1 cellular context compared by ENCODE assay signal in the genomic region with DNA sequence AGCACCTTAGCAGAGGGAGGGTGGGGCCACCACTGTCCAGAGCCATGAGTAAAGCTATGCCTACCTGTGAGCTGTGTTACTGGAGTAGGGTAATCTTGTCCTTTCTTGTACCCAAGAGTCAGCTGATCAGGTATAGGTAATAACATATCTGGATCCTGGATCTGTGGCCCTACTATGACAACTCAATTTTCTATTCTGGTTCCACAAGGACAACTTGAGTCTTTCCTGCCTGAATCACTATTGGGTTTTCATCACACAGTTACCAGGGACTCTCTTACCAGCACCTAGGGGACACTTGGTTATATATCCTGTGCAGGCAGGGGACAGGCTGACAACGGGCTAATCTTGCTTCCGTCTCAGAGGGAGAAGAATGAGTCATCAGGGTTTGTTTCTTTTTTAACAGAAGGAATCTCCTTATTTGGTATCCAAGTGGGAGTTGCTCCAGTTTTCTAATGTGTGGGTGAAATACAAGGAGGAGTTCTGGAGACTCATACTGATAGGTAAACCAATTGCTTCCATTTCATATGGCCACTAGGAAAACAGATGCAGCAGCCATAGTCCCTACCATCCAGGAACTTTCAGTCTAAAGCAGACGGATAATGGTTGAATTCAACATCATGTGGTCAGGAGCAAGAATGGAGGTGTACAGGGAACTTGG.
A peak's percentile ranks its signal among the peaks of the same experiment; 100 is the strongest.
TF ChIP-seq lines count a peak whose summit lies in the region.

No MANE protein-coding gene starts in this region.

TF ChIP-seq in HEK293, 187 proteins besides CTCF, POLR2A, EP300 and RAD21 (continued from another document):
- TF ChIP-seq, protein P1, sequence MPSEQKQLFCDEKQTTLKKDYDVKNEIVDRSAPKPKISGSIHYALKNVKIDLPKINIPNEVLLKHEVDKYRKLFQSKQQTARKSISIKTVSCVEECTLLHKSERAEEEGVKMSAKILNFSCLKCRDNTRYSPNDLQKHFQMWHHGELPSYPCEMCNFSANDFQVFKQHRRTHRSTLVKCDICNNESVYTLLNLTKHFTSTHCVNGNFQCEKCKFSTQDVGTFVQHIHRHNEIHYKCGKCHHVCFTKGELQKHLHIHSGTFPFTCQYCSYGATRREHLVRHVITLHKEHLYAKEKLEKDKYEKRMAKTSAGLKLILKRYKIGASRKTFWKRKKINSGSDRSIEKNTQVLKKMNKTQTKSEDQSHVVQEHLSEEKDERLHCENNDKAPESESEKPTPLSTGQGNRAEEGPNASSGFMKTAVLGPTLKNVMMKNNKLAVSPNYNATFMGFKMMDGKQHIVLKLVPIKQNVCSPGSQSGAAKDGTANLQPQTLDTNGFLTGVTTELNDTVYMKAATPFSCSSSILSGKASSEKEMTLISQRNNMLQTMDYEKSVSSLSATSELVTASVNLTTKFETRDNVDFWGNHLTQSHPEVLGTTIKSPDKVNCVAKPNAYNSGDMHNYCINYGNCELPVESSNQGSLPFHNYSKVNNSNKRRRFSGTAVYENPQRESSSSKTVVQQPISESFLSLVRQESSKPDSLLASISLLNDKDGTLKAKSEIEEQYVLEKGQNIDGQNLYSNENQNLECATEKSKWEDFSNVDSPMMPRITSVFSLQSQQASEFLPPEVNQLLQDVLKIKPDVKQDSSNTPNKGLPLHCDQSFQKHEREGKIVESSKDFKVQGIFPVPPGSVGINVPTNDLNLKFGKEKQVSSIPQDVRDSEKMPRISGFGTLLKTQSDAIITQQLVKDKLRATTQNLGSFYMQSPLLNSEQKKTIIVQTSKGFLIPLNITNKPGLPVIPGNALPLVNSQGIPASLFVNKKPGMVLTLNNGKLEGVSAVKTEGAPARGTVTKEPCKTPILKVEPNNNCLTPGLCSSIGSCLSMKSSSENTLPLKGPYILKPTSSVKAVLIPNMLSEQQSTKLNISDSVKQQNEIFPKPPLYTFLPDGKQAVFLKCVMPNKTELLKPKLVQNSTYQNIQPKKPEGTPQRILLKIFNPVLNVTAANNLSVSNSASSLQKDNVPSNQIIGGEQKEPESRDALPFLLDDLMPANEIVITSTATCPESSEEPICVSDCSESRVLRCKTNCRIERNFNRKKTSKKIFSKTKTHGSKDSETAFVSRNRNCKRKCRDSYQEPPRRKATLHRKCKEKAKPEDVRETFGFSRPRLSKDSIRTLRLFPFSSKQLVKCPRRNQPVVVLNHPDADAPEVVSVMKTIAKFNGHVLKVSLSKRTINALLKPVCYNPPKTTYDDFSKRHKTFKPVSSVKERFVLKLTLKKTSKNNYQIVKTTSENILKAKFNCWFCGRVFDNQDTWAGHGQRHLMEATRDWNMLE (tag by site-specific recombination; conservative IDR thresholded peaks at IDR 0.05; ENCODE audit: low read depth): no peak
- TF ChIP-seq MYNN (tag by site-specific recombination; IDR thresholded peaks at IDR 0.05; ENCODE audit: borderline replicate concordance) (no peak), ZNF391 (tag by site-specific recombination; IDR thresholded peaks at IDR 0.05; ENCODE audit: borderline replicate concordance, low read depth) (no peak), ZNF335 (tag by site-specific recombination; conservative IDR thresholded peaks at IDR 0.05) (0 out of 2 replicates have a peak, but pooled peaks have one; percentile 15), ZNF311 (tag by site-specific recombination; IDR thresholded peaks at IDR 0.05; ENCODE audit: borderline replicate concordance) (no peak), ZBTB20 (tag by site-specific recombination; IDR thresholded peaks at IDR 0.05) (peak; percentile 91), ZNF776 (tag by site-specific recombination; IDR thresholded peaks at IDR 0.05; ENCODE audit: borderline replicate concordance) (no peak), ZIC2 (tag by site-specific recombination; IDR thresholded peaks at IDR 0.05) (peak; percentile 36), ZNF404 (tag by site-specific recombination; IDR thresholded peaks at IDR 0.05) (no peak), ZNF138 (tag by site-specific recombination; IDR thresholded peaks at IDR 0.05; ENCODE audit: borderline replicate concordance) (no peak), OSR2 (tag by site-specific recombination; IDR thresholded peaks at IDR 0.05) (peak; percentile 61; the same call in 1 of the 2 replicates), ZBTB21 (tag by site-specific recombination; IDR thresholded peaks at IDR 0.05) (0 out of 2 replicates have a peak, but pooled peaks have one; percentile 16), EGR2 (tag by site-specific recombination; IDR thresholded peaks at IDR 0.05; ENCODE audit: low read depth) (peak; percentile 28; the same call in 1 of the 2 replicates), ZNF292 (tag by site-specific recombination; IDR thresholded peaks at IDR 0.05; ENCODE audit: borderline replicate concordance, low read depth) (no peak), GLIS1 (tag by site-specific recombination; IDR thresholded peaks at IDR 0.05) (peak; percentile 60), ZNF555 (tag by site-specific recombination; conservative IDR thresholded peaks at IDR 0.05) (no peak), ZFP41 (tag by site-specific recombination; IDR thresholded peaks at IDR 0.05; ENCODE audit: borderline replicate concordance) (no peak), WT1 (tag by site-specific recombination; IDR thresholded peaks at IDR 0.05) (peak; percentile 10; the same call in 1 of the 2 replicates), ZEB2 (tag by site-specific recombination; IDR thresholded peaks at IDR 0.05) (0 out of 2 replicates have a peak, but pooled peaks have one; percentile 37), ZNF211 (tag by site-specific recombination; IDR thresholded peaks at IDR 0.05; ENCODE audit: low read depth) (no peak), ZNF664 (tag by site-specific recombination; IDR thresholded peaks at IDR 0.05) (no peak), ZFHX2 (tag by site-specific recombination; conservative IDR thresholded peaks at IDR 0.05) (0 out of 2 replicates have a peak, but pooled peaks have one; percentile 47), ZBTB8A (tag by site-specific recombination; IDR thresholded peaks at IDR 0.05) (no peak), ZNF366 (tag by site-specific recombination; conservative IDR thresholded peaks at IDR 0.05) (peak; percentile 77), ZNF549 (tag by site-specific recombination; IDR thresholded peaks at IDR 0.05) (no peak), SP3 (tag by site-specific recombination; IDR thresholded peaks at IDR 0.05) (0 out of 2 replicates have a peak, but pooled peaks have one; percentile 23), ZNF202 (tag by site-specific recombination; IDR thresholded peaks at IDR 0.05; ENCODE audit: borderline replicate concordance) (no peak), ZNF155 (tag by site-specific recombination; IDR thresholded peaks at IDR 0.05) (no peak), KLF1 (tag by site-specific recombination; IDR thresholded peaks at IDR 0.05) (no peak), ZNF600 (tag by site-specific recombination; IDR thresholded peaks at IDR 0.05) (peak; percentile 48; the same call in 1 of the 2 replicates), ZNF658 (tag by site-specific recombination; IDR thresholded peaks at IDR 0.05) (no peak)
- TF ChIP-seq, protein P2, sequence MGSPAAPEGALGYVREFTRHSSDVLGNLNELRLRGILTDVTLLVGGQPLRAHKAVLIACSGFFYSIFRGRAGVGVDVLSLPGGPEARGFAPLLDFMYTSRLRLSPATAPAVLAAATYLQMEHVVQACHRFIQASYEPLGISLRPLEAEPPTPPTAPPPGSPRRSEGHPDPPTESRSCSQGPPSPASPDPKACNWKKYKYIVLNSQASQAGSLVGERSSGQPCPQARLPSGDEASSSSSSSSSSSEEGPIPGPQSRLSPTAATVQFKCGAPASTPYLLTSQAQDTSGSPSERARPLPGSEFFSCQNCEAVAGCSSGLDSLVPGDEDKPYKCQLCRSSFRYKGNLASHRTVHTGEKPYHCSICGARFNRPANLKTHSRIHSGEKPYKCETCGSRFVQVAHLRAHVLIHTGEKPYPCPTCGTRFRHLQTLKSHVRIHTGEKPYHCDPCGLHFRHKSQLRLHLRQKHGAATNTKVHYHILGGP (tag by site-specific recombination; IDR thresholded peaks at IDR 0.05): no peak
- TF ChIP-seq, protein P3, sequence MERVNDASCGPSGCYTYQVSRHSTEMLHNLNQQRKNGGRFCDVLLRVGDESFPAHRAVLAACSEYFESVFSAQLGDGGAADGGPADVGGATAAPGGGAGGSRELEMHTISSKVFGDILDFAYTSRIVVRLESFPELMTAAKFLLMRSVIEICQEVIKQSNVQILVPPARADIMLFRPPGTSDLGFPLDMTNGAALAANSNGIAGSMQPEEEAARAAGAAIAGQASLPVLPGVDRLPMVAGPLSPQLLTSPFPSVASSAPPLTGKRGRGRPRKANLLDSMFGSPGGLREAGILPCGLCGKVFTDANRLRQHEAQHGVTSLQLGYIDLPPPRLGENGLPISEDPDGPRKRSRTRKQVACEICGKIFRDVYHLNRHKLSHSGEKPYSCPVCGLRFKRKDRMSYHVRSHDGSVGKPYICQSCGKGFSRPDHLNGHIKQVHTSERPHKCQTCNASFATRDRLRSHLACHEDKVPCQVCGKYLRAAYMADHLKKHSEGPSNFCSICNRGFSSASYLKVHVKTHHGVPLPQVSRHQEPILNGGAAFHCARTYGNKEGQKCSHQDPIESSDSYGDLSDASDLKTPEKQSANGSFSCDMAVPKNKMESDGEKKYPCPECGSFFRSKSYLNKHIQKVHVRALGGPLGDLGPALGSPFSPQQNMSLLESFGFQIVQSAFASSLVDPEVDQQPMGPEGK (tag by site-specific recombination; IDR thresholded peaks at IDR 0.05): 0 out of 2 replicates have a peak, but pooled peaks have one; percentile 21
- TF ChIP-seq, protein P4, sequence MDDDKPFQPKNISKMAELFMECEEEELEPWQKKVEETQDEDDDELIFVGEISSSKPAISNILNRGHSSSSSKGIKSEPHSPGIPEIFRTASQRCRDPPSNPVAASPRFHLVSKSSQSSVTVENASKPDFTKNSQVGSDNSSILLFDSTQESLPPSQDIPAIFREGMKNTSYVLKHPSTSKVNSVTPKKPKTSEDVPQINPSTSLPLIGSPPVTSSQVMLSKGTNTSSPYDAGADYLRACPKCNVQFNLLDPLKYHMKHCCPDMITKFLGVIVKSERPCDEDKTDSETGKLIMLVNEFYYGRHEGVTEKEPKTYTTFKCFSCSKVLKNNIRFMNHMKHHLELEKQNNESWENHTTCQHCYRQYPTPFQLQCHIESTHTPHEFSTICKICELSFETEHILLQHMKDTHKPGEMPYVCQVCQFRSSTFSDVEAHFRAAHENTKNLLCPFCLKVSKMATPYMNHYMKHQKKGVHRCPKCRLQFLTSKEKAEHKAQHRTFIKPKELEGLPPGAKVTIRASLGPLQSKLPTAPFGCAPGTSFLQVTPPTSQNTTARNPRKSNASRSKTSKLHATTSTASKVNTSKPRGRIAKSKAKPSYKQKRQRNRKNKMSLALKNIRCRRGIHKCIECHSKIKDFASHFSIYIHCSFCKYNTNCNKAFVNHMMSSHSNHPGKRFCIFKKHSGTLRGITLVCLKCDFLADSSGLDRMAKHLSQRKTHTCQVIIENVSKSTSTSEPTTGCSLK (tag by site-specific recombination; IDR thresholded peaks at IDR 0.05): no peak
- TF ChIP-seq, protein P5, sequence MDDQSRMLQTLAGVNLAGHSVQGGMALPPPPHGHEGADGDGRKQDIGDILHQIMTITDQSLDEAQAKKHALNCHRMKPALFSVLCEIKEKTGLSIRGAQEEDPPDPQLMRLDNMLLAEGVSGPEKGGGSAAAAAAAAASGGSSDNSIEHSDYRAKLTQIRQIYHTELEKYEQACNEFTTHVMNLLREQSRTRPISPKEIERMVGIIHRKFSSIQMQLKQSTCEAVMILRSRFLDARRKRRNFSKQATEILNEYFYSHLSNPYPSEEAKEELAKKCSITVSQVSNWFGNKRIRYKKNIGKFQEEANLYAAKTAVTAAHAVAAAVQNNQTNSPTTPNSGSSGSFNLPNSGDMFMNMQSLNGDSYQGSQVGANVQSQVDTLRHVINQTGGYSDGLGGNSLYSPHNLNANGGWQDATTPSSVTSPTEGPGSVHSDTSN (CRISPR knock-in tag; IDR thresholded peaks at IDR 0.05): no peak
- TF ChIP-seq, protein P6, sequence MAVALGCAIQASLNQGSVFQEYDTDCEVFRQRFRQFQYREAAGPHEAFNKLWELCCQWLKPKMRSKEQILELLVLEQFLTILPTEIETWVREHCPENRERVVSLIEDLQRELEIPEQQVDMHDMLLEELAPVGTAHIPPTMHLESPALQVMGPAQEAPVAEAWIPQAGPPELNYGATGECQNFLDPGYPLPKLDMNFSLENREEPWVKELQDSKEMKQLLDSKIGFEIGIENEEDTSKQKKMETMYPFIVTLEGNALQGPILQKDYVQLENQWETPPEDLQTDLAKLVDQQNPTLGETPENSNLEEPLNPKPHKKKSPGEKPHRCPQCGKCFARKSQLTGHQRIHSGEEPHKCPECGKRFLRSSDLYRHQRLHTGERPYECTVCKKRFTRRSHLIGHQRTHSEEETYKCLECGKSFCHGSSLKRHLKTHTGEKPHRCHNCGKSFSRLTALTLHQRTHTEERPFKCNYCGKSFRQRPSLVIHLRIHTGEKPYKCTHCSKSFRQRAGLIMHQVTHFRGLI (tag by site-specific recombination; IDR thresholded peaks at IDR 0.05): no peak
- TF ChIP-seq, protein P7, sequence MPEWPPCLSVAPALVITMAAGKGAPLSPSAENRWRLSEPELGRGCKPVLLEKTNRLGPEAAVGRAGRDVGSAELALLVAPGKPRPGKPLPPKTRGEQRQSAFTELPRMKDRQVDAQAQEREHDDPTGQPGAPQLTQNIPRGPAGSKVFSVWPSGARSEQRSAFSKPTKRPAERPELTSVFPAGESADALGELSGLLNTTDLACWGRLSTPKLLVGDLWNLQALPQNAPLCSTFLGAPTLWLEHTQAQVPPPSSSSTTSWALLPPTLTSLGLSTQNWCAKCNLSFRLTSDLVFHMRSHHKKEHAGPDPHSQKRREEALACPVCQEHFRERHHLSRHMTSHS (tag by site-specific recombination; IDR thresholded peaks at IDR 0.05): no peak
- TF ChIP-seq, protein P8, sequence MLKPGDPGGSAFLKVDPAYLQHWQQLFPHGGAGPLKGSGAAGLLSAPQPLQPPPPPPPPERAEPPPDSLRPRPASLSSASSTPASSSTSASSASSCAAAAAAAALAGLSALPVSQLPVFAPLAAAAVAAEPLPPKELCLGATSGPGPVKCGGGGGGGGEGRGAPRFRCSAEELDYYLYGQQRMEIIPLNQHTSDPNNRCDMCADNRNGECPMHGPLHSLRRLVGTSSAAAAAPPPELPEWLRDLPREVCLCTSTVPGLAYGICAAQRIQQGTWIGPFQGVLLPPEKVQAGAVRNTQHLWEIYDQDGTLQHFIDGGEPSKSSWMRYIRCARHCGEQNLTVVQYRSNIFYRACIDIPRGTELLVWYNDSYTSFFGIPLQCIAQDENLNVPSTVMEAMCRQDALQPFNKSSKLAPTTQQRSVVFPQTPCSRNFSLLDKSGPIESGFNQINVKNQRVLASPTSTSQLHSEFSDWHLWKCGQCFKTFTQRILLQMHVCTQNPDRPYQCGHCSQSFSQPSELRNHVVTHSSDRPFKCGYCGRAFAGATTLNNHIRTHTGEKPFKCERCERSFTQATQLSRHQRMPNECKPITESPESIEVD (tag by site-specific recombination; IDR thresholded peaks at IDR 0.05): no peak
